In genomic region chr5:75536694-75537360, GRCh38 we compare ENCODE assay signal across 17 cellular contexts. TPM values are rescaled to one million over a fixed set of nuclear protein-coding genes. Genes with fewer than 3 reads are reported as not detected.
DNase-seq lines count a peak whose midpoint lies in the region; ATAC-seq, FAIRE-seq and TF ChIP-seq lines count a peak whose summit lies in the region.
"Had no signal": no experiment of that assay in that cellular context is flagged by ENCODE, and none has a peak within 500 bp of the region (broad histone marks: within the 10 kb centered on the region; RNA-seq: fewer than 3 reads in every experiment).

No MANE protein-coding gene starts in this region.

- peaks cover 0 to 32% (median 15%) of the 10 kb centered on the region in 9 donors for H3K4me1 ChIP-seq in heart right ventricle

- peaks cover 24% of the 10 kb centered on the region for H3K4me1 Mint-ChIP-seq in activated CD4-positive, alpha-beta memory T cell treated with anti-CD3 and anti-CD28 coated beads for 36 hours (ENCODE audit: low read depth)
- H3K4me1 Mint-ChIP-seq in activated CD4-positive, alpha-beta memory T cell treated with anti-CD3 and anti-CD28 coated beads, Interleukin-2, amount 10 ng/mL, durations not matched to agents 7 days and 5 days, result peaks cover 7% of the 10 kb centered on the region
- peaks cover 45% of the 10 kb centered on the region for H3K4me1 Mint-ChIP-seq in stimulated activated memory B cell treated with anti-CD40 and anti-IgM and Interleukin-4, amounts not matched to agents 10 μg/mL and 1 μg/mL and 100 μg/mL, for 72 hours

- peak; percentile 27 for DNase-seq in activated CD4-positive, alpha-beta memory T cell treated with anti-CD3 and anti-CD28 coated beads for 36 hours
- DNase-seq in activated CD4-positive, alpha-beta memory T cell treated with anti-CD3 and anti-CD28 coated beads, Interleukin-2, amount 10 ng/mL, durations not matched to agents 7 days and 5 days, result no peak
- peak; percentile 11 for DNase-seq in M059J (ENCODE audit: low read depth)
- no peak for DNase-seq in heart right ventricle
- DNase-seq in OCI-M2 (lab: John Stamatoyannopoulos, UW; ENCODE audit: unreplicated experiment), result no peak
- no peak for DNase-seq in GM03348 (ENCODE audit: low spot score)
- no peak for DNase-seq in RCC 7860 (ENCODE audit: low spot score)
- DNase-seq: activated CD8-positive, alpha-beta T cell treated with anti-CD3 and anti-CD28 coated beads for 36 hours; amniotic stem cell; Kasumi-1; NCI-H1694 treated with DMSO at 0.1 percent for 48 hours; stimulated activated naive B cell treated with anti-CD40 and anti-IgM and Interleukin-4, amounts not matched to agents 10 μg/mL and 1 μg/mL and 100 μg/mL, for 72 hours had no signal

- no peak for FAIRE-seq in RCC 7860 (lab: Jason Lieb, UNC)
- FAIRE-seq: TTC549 had no signal

- peaks cover 43% of the 10 kb centered on the region for H3K36me3 Mint-ChIP-seq in activated CD4-positive, alpha-beta memory T cell treated with anti-CD3 and anti-CD28 coated beads for 36 hours
- peaks cover 39% of the 10 kb centered on the region for H3K36me3 Mint-ChIP-seq in activated CD4-positive, alpha-beta memory T cell treated with anti-CD3 and anti-CD28 coated beads, Interleukin-2, amount 10 ng/mL, durations not matched to agents 7 days and 5 days (ENCODE audit: low read depth)
- H3K36me3 Mint-ChIP-seq in stimulated activated memory B cell treated with anti-CD40 and anti-IgM and Interleukin-4, amounts not matched to agents 10 μg/mL and 1 μg/mL and 100 μg/mL, for 72 hours, result peaks cover 49% of the 10 kb centered on the region

- ATAC-seq in heart right ventricle, result peak in 5 of 8 donors; percentile 19 to 41 (median 37)
- no peak for ATAC-seq in stimulated activated memory B cell treated with anti-CD40 and anti-IgM and Interleukin-4, amounts not matched to agents 10 μg/mL and 1 μg/mL and 100 μg/mL, for 72 hours
- ATAC-seq: activated CD8-positive, alpha-beta T cell treated with anti-CD3 and anti-CD28 coated beads for 36 hours; stimulated activated naive B cell treated with anti-CD40 and anti-IgM and Interleukin-4, amounts not matched to agents 10 μg/mL and 1 μg/mL and 100 μg/mL, for 72 hours had no signal

- no peak overlapping the region for H3K27ac Mint-ChIP-seq in activated CD4-positive, alpha-beta memory T cell treated with anti-CD3 and anti-CD28 coated beads for 36 hours
- no peak overlapping the region for H3K27ac Mint-ChIP-seq in activated CD4-positive, alpha-beta memory T cell treated with anti-CD3 and anti-CD28 coated beads, Interleukin-2, amount 10 ng/mL, durations not matched to agents 7 days and 5 days
- H3K27ac Mint-ChIP-seq in stimulated activated memory B cell treated with anti-CD40 and anti-IgM and Interleukin-4, amounts not matched to agents 10 μg/mL and 1 μg/mL and 100 μg/mL, for 72 hours, result peak overlapping the region; percentile 44
- H3K27ac Mint-ChIP-seq: activated CD8-positive, alpha-beta T cell treated with anti-CD3 and anti-CD28 coated beads for 36 hours; type B pancreatic cell had no signal

- peaks cover 16% of the 10 kb centered on the region for H3K9me3 Mint-ChIP-seq in activated CD4-positive, alpha-beta memory T cell treated with anti-CD3 and anti-CD28 coated beads for 36 hours
- H3K9me3 Mint-ChIP-seq in activated CD4-positive, alpha-beta memory T cell treated with anti-CD3 and anti-CD28 coated beads, Interleukin-2, amount 10 ng/mL, durations not matched to agents 7 days and 5 days, result peaks cover 18% of the 10 kb centered on the region
- peaks cover 15% of the 10 kb centered on the region for H3K9me3 Mint-ChIP-seq in stimulated activated memory B cell treated with anti-CD40 and anti-IgM and Interleukin-4, amounts not matched to agents 10 μg/mL and 1 μg/mL and 100 μg/mL, for 72 hours

- peaks cover 0 to 25% (median 0%) of the 10 kb centered on the region in 9 donors for H3K36me3 ChIP-seq in heart right ventricle

- H3K27me3 ChIP-seq in heart right ventricle, result no peaks in the 10 kb centered on the region

- CTCF ChIA-PET in activated CD4-positive, alpha-beta memory T cell treated with anti-CD3 and anti-CD28 coated beads for 36 hours (lab: Charles Lee), result no interaction called here
- CTCF ChIA-PET in activated CD4-positive, alpha-beta memory T cell treated with anti-CD3 and anti-CD28 coated beads, Interleukin-2, amount 10 ng/mL, durations not matched to agents 7 days and 5 days (lab: Charles Lee), result no interaction called here

- H3K4me3 Mint-ChIP-seq in activated CD4-positive, alpha-beta memory T cell treated with anti-CD3 and anti-CD28 coated beads for 36 hours, result no peak overlapping the region
- H3K4me3 Mint-ChIP-seq in activated CD4-positive, alpha-beta memory T cell treated with anti-CD3 and anti-CD28 coated beads, Interleukin-2, amount 10 ng/mL, durations not matched to agents 7 days and 5 days, result no peak overlapping the region
- no peak overlapping the region for H3K4me3 Mint-ChIP-seq in stimulated activated memory B cell treated with anti-CD40 and anti-IgM and Interleukin-4, amounts not matched to agents 10 μg/mL and 1 μg/mL and 100 μg/mL, for 72 hours
- H3K4me3 Mint-ChIP-seq: activated CD8-positive, alpha-beta T cell treated with anti-CD3 and anti-CD28 coated beads for 36 hours; stimulated activated naive B cell treated with anti-CD40 and anti-IgM and Interleukin-4, amounts not matched to agents 10 μg/mL and 1 μg/mL and 100 μg/mL, for 72 hours; type B pancreatic cell had no signal

- peaks cover 0 to 36% (median 14%) of the 10 kb centered on the region in 11 donors for H3K9me3 ChIP-seq in heart right ventricle

- POLR2A ChIA-PET in activated CD4-positive, alpha-beta memory T cell treated with anti-CD3 and anti-CD28 coated beads for 36 hours (lab: Charles Lee), result no interaction called here
- POLR2A ChIA-PET in activated CD4-positive, alpha-beta memory T cell treated with anti-CD3 and anti-CD28 coated beads, Interleukin-2, amount 10 ng/mL, durations not matched to agents 7 days and 5 days (lab: Charles Lee), result no interaction called here

- intact Hi-C loops in activated CD4-positive, alpha-beta memory T cell treated with anti-CD3 and anti-CD28 coated beads for 36 hours (cut with micrococcal nuclease), result no loop called here
- intact Hi-C loops in heart right ventricle (cut with DNase I), result no loop called here

- no peak overlapping the region for H3K4me3 ChIP-seq in heart right ventricle
- H3K4me3 ChIP-seq: skin epidermis had no signal

- 87 to 99% methylated on average over 6 of the region's 6 CpGs for WGBS in heart right ventricle, 2 donors

- H3K27me3 Mint-ChIP-seq in activated CD4-positive, alpha-beta memory T cell treated with anti-CD3 and anti-CD28 coated beads for 36 hours, result no peaks in the 10 kb centered on the region
- H3K27me3 Mint-ChIP-seq in activated CD4-positive, alpha-beta memory T cell treated with anti-CD3 and anti-CD28 coated beads, Interleukin-2, amount 10 ng/mL, durations not matched to agents 7 days and 5 days, result no peaks in the 10 kb centered on the region
- no peaks in the 10 kb centered on the region for H3K27me3 Mint-ChIP-seq in stimulated activated memory B cell treated with anti-CD40 and anti-IgM and Interleukin-4, amounts not matched to agents 10 μg/mL and 1 μg/mL and 100 μg/mL, for 72 hours
- H3K27me3 Mint-ChIP-seq: activated CD8-positive, alpha-beta T cell treated with anti-CD3 and anti-CD28 coated beads for 36 hours; stimulated activated naive B cell treated with anti-CD40 and anti-IgM and Interleukin-4, amounts not matched to agents 10 μg/mL and 1 μg/mL and 100 μg/mL, for 72 hours; type B pancreatic cell had no signal

- no peak for TF ChIP-seq CTCF in heart right ventricle (IDR thresholded peaks at IDR 0.05)

- H3K27ac ChIP-seq in heart right ventricle, result no peak overlapping the region
- H3K27ac ChIP-seq: parathyroid adenoma, skin epidermis had no signal

RNA-seq across cellular contexts. Expression of gene POLK, which starts 25.1 kb away (rescaled TPM):
- total RNA-seq in activated CD4-positive, alpha-beta memory T cell treated with anti-CD3 and anti-CD28 coated beads for 36 hours, result 10 to 100 TPM; 33.9 to 36.5 TPM
- 10 to 100 TPM; 28.3 to 28.7 TPM for total RNA-seq in activated CD4-positive, alpha-beta memory T cell treated with anti-CD3 and anti-CD28 coated beads, Interleukin-2, amount 10 ng/mL, durations not matched to agents 7 days and 5 days
- total RNA-seq in M059J (2014; rRNA removed; shearing (Covaris generic)), result 24.2 and 28.9 TPM in 2 replicates
- total RNA-seq in heart right ventricle, result 10 to 100 TPM; 18.4 to 27.2 (median 23.8) TPM
- 1 to 10 TPM; 4.0 to 6.6 TPM for polyA plus RNA-seq in heart right ventricle

RNA-seq across cellular contexts. Expression of gene CERT1, which starts 25.4 kb away (rescaled TPM):
- 10 to 100 TPM; 32.3 to 34.4 TPM for total RNA-seq in activated CD4-positive, alpha-beta memory T cell treated with anti-CD3 and anti-CD28 coated beads for 36 hours
- total RNA-seq in activated CD4-positive, alpha-beta memory T cell treated with anti-CD3 and anti-CD28 coated beads, Interleukin-2, amount 10 ng/mL, durations not matched to agents 7 days and 5 days, result 10 to 100 TPM; 36.2 to 39.7 TPM
- total RNA-seq in M059J (2014; rRNA removed; shearing (Covaris generic)), result 10.9 and 13.3 TPM in 2 replicates
- total RNA-seq in heart right ventricle, result 10 to 100 TPM; 23.1 to 47.6 (median 37.9) TPM
- 1 to 10 TPM; 6.3 to 8.5 TPM for polyA plus RNA-seq in heart right ventricle

Comparison
In these comparisons a context has a peak if more than half of its experiments do, and no peak if none do; other contexts are left out.
1. DNase-seq: peak in activated CD4-positive, alpha-beta memory T cell treated with anti-CD3 and anti-CD28 coated beads for 36 hours (single experiment) and M059J (single experiment); none in activated CD4-positive, alpha-beta memory T cell treated with anti-CD3 and anti-CD28 coated beads, Interleukin-2, amount 10 ng/mL, durations not matched to agents 7 days and 5 days (single experiment), heart right ventricle (0 of 2), OCI-M2 (single experiment), GM03348 (single experiment) and RCC 7860 (single experiment).